Comparison of ENCODE assay signal across 8 cellular contexts in genomic region chr20:31662372-31662854, GRCh38. TPM values are rescaled to one million over a fixed set of nuclear protein-coding genes. Genes with fewer than 3 reads are reported as not detected.
DNase-seq lines count a peak whose midpoint lies in the region; ATAC-seq and TF ChIP-seq lines count a peak whose summit lies in the region.
"Had no signal": no experiment of that assay in that cellular context is flagged by ENCODE, and none has a peak within 500 bp of the region (broad histone marks: within the 10 kb centered on the region; RNA-seq: fewer than 3 reads in every experiment).

No MANE protein-coding gene starts in this region.

- DNase-seq in HL-60 (ENCODE audit: low read depth in 1 of 2, low spot score in 1 of 2) (no peak), glutamatergic neuron (no peak), smooth muscle cell (lab: John Stamatoyannopoulos, UW; ENCODE audit: unreplicated experiment) (no peak), MV-4-11 (lab: John Stamatoyannopoulos, UW) (no peak)

- no peak for TF ChIP-seq CTCF in HL-60 (IDR thresholded peaks at IDR 0.05; ENCODE audit: insufficient read depth, low read length)
- no peak for TF ChIP-seq CTCF in VCaP (conservative IDR thresholded peaks at IDR 0.05)
- TF ChIP-seq CTCF in glutamatergic neuron (IDR thresholded peaks at IDR 0.05; ENCODE audit: partially characterized antibody, unreplicated experiment) = no peak
- no peak for TF ChIP-seq CTCF in smooth muscle cell (IDR thresholded peaks at IDR 0.05; ENCODE audit: borderline replicate concordance, insufficient read depth, poor library complexity, severe bottlenecking)

- 74% methylated on average over 6 of the region's 6 CpGs for WGBS in smooth muscle cell (ENCODE audit: low lambda C conversion rate)

- H3K27me3 ChIP-seq in HL-60 (ENCODE audit: insufficient read depth, poor library complexity, severe bottlenecking) (no peaks in the 10 kb centered on the region), smooth muscle cell (ENCODE audit: low read depth) (no peaks in the 10 kb centered on the region)

- H3K36me3 ChIP-seq in smooth muscle cell (ENCODE audit: low read depth) = no peaks in the 10 kb centered on the region

- peaks cover 13% of the 10 kb centered on the region for H3K9me3 Mint-ChIP-seq in glutamatergic neuron (ENCODE audit: unreplicated experiment)
- H3K9me3 Mint-ChIP-seq: neural crest cell had no signal

- H3K9ac ChIP-seq in smooth muscle cell (ENCODE audit: low read depth) = no peak overlapping the region

- peak overlapping the region; percentile 89 for H3K4me2 ChIP-seq in smooth muscle cell

- H3K27ac ChIP-seq in HL-60 (replicated peaks) (0 out of 2 replicates have a peak overlapping the region, but pooled peaks have one; percentile 14), VCaP (peak overlapping the region; percentile 94), smooth muscle cell (ENCODE audit: low read depth) (no peak overlapping the region)

- no peak overlapping the region for H2AFZ ChIP-seq in smooth muscle cell (ENCODE audit: low read depth)

- H4K20me1 ChIP-seq in smooth muscle cell (ENCODE audit: low read depth) = peaks cover 6% of the 10 kb centered on the region

- peaks cover 3% of the 10 kb centered on the region for H3K4me1 ChIP-seq in smooth muscle cell (ENCODE audit: low read depth)

- no peaks in the 10 kb centered on the region for H3K9me3 ChIP-seq in smooth muscle cell (replicated peaks; ENCODE audit: low read depth)

- H3K4me3 Mint-ChIP-seq in glutamatergic neuron (ENCODE audit: unreplicated experiment) = peak overlapping the region; percentile 88

- peaks cover 31% of the 10 kb centered on the region for H3K27me3 Mint-ChIP-seq in glutamatergic neuron (ENCODE audit: unreplicated experiment)

- no peaks in the 10 kb centered on the region for H3F3A ChIP-seq in smooth muscle cell (ENCODE audit: low read depth)

- no peaks in the 10 kb centered on the region for H3K79me2 ChIP-seq in smooth muscle cell (ENCODE audit: low read depth)

- H3K4me3 ChIP-seq in HL-60 (replicated peaks; ENCODE audit: insufficient read depth, low read length) = no peak overlapping the region
- no peak overlapping the region for H3K4me3 ChIP-seq in smooth muscle cell

- H3K4me1 Mint-ChIP-seq in glutamatergic neuron (ENCODE audit: low read depth, unreplicated experiment) = peaks cover 28% of the 10 kb centered on the region

- ATAC-seq in HG03442 (IDR thresholded peaks at IDR 0.05; ENCODE audit: unreplicated experiment) (no peak), HG03175 (IDR thresholded peaks at IDR 0.05; ENCODE audit: unreplicated experiment) (no peak)

- H3K27ac Mint-ChIP-seq in glutamatergic neuron (ENCODE audit: unreplicated experiment) = peak overlapping the region; percentile 97

- H3K36me3 Mint-ChIP-seq in glutamatergic neuron (ENCODE audit: unreplicated experiment) = peaks cover 10% of the 10 kb centered on the region

RNA-seq across cellular contexts. Expression of gene COX4I2, which starts 24.7 kb away (rescaled TPM):
- total RNA-seq in glutamatergic neuron (ENCODE audit: unreplicated experiment) = not detected
- total RNA-seq in smooth muscle cell = not detected in 2 replicates
- 0.80 and 2.1 TPM in 2 replicates for polyA plus RNA-seq in smooth muscle cell
- total RNA-seq: neural crest cell had no signal

RNA-seq across cellular contexts. Expression of gene ID1, which starts 57.3 kb away (rescaled TPM):
- total RNA-seq in glutamatergic neuron (ENCODE audit: unreplicated experiment) (92.0 TPM), smooth muscle cell (396 and 414 TPM in 2 replicates)
- 87.6 and 182 TPM in 2 replicates for polyA plus RNA-seq in smooth muscle cell
